In genomic region chr5:124716169-124716568, GRCh38 we compare ENCODE assay signal across 24 cellular contexts.
"Had no signal": no experiment of that assay in that cellular context is flagged by ENCODE, and none has a peak within 500 bp of the region (broad histone marks: within the 10 kb centered on the region; RNA-seq: fewer than 3 reads in every experiment).

No MANE protein-coding gene starts in this region.

- H3K36me3 ChIP-seq: Peyer's patch, SJCRH30 had no signal

- H2AFZ ChIP-seq: PC-9 had no signal

- H3K4me3 ChIP-seq: PC-9, Peyer's patch, SJCRH30 had no signal

- DNase-seq: IMR-90, Karpas-422, KG1, MM.1S, NCI-H1092 treated with DMSO at 0.1 percent for 48 hours, NCI-H1436, NCI-H187, NCI-H2029, NCI-H2081 treated with DMSO at 0.1 percent for 48 hours, NCI-H2171, NCI-H226, NCI-H446, NCI-H510A, NCI-H524 treated with DMSO at 0.1 percent for 48 hours, NCI-H69, NCI-H774, OCI-M1, PC-9, Peyer's patch, SHP77 treated with DMSO at 0.1 percent for 48 hours, SJCRH30 had no signal

- H3K27ac ChIP-seq: PC-9, Peyer's patch, SJCRH30 had no signal

- H3K4me2 ChIP-seq: PC-9 had no signal

- ATAC-seq: HepG2, Right ventricle myocardium inferior, SK-N-SH treated with all-trans-retinoic acid at 6 μM for 48 hours had no signal

- H3K9me3 ChIP-seq: Peyer's patch, SJCRH30 had no signal

- H3K27me3 ChIP-seq: Peyer's patch, SJCRH30 had no signal
